14 cellular contexts compared by ENCODE assay signal in genomic region chr22:41668971-41669911, GRCh38. TPM values are rescaled to one million over a fixed set of nuclear protein-coding genes. Genes with fewer than 3 reads are reported as not detected.
DNase-seq lines count a peak whose midpoint lies in the region; ATAC-seq and TF ChIP-seq lines count a peak whose summit lies in the region.
"Had no signal": no experiment of that assay in that cellular context is flagged by ENCODE, and none has a peak within 500 bp of the region (broad histone marks: within the 10 kb centered on the region; RNA-seq: fewer than 3 reads in every experiment).

No MANE protein-coding gene starts in this region.

- H3K9ac ChIP-seq in HUES48 (ENCODE audit: low read depth, low read length): no peak overlapping the region

- TF ChIP-seq CTCF in choroid plexus epithelial cell (conservative IDR thresholded peaks at IDR 0.05; ENCODE audit: low read depth, low read length) (no peak), GM13976 (IDR thresholded peaks at IDR 0.05; ENCODE audit: borderline replicate concordance, control extremely low read depth, extremely low read depth, insufficient read depth, missing control alignments) (no peak)

- CTCF ChIA-PET in CD4-positive, alpha-beta memory T cell (lab: Charles Lee; ENCODE audit: partially characterized antibody): interaction anchor here (0.7 to 5.8 kb wide), 2 partner anchors 8 to 28 kb away, joined by 3 to 59 read pairs; partner anchors contain the start of gene MEI1

- H3K4me1 Mint-ChIP-seq in CD4-positive, alpha-beta memory T cell: peaks cover 9 to 17% (median 13%) of the 10 kb centered on the region in 4 donors
- H3K4me1 Mint-ChIP-seq in naive B cell: peaks cover 3 to 20% (median 7%) of the 10 kb centered on the region in 3 donors

- H3K36me3 Mint-ChIP-seq in CD4-positive, alpha-beta memory T cell: peaks cover 6 to 35% of the 10 kb centered on the region in 2 donors
- peaks cover 0 to 3% of the 10 kb centered on the region in 2 donors for H3K36me3 Mint-ChIP-seq in naive B cell

- H3K9me3 Mint-ChIP-seq in CD4-positive, alpha-beta memory T cell: no peaks in the 10 kb centered on the region
- H3K9me3 Mint-ChIP-seq in naive B cell: no peaks in the 10 kb centered on the region
- H3K9me3 Mint-ChIP-seq: natural killer cell treated with Interleukin-12 subunit alpha and Interleukin-12 subunit beta and Interleukin-15 and Interleukin-18, amount 100 ng/mL, for 72 hours had no signal

- H3K27ac Mint-ChIP-seq in CD4-positive, alpha-beta memory T cell: peak overlapping the region in 5 of 7 donors; percentile 5 to 84 (median 69)
- peak overlapping the region in 4 of 6 donors; percentile 26 to 78 (median 50) for H3K27ac Mint-ChIP-seq in naive B cell
- H3K27ac Mint-ChIP-seq: natural killer cell treated with Interleukin-12 subunit alpha and Interleukin-12 subunit beta and Interleukin-15 and Interleukin-18, amount 100 ng/mL, for 72 hours had no signal

- no peaks in the 10 kb centered on the region for H3K9me3 ChIP-seq in CD4-positive, alpha-beta memory T cell (ENCODE audit: control insufficient read depth in 1 of 2, low read length in 2 of 2)
- H3K9me3 ChIP-seq in HUES48 (ENCODE audit: control insufficient read depth, insufficient read depth, low read length): no peaks in the 10 kb centered on the region
- H3K9me3 ChIP-seq: esophagus squamous epithelium, uterus had no signal

- DNase-seq in CD4-positive, alpha-beta memory T cell: no peak
- DNase-seq in choroid plexus epithelial cell (ENCODE audit: low read depth) (peak; percentile 75), naive B cell (no peak), GM13976 (ENCODE audit: low spot score) (no peak), middle frontal gyrus (ENCODE audit: extremely low spot score, low spot score) (no peak), HUDEP-2 (lab: John Stamatoyannopoulos, UW; ENCODE audit: unreplicated experiment in 76 of 76) (no peak)
- DNase-seq: esophagus squamous epithelium, NCI-H2171, T-helper 9 cell, uterus had no signal

- H3K4me3 Mint-ChIP-seq in CD4-positive, alpha-beta memory T cell: peak overlapping the region in 3 of 8 donors; percentile 15 to 57 (median 23)
- H3K4me3 Mint-ChIP-seq in naive B cell: peak overlapping the region in 2 of 8 donors; percentile 69 to 72
- H3K4me3 Mint-ChIP-seq: natural killer cell treated with Interleukin-12 subunit alpha and Interleukin-12 subunit beta and Interleukin-15 and Interleukin-18, amount 100 ng/mL, for 72 hours had no signal

- intact Hi-C loops in CD4-positive, alpha-beta memory T cell (cut with micrococcal nuclease): no loop called here

- in situ Hi-C loops in GM13976 (cut with MboI; ENCODE audit: low sequenced_read_pairs, unreplicated experiment): no loop called here

- no peaks in the 10 kb centered on the region for H3K27me3 ChIP-seq in CD4-positive, alpha-beta memory T cell (ENCODE audit: insufficient read depth, low read length)
- H3K27me3 ChIP-seq in HUES48 (ENCODE audit: control insufficient read depth, insufficient read depth, low read length): no peaks in the 10 kb centered on the region
- H3K27me3 ChIP-seq: esophagus squamous epithelium, uterus had no signal

- ATAC-seq in naive B cell (ENCODE audit: low read depth in 2 of 2): no peak
- no peak for ATAC-seq in GM19328 (IDR thresholded peaks at IDR 0.05; ENCODE audit: unreplicated experiment)
- ATAC-seq: natural killer cell treated with Interleukin-12 subunit alpha and Interleukin-12 subunit beta and Interleukin-15 and Interleukin-18, amount 100 ng/mL, for 72 hours had no signal

- peaks cover 17% of the 10 kb centered on the region for H3K36me3 ChIP-seq in CD4-positive, alpha-beta memory T cell (ENCODE audit: insufficient read depth, low read length)
- peaks cover 32% of the 10 kb centered on the region for H3K36me3 ChIP-seq in HUES48 (ENCODE audit: control insufficient read depth, insufficient read depth, low read length)
- H3K36me3 ChIP-seq: uterus had no signal

- no peaks in the 10 kb centered on the region for H3K27me3 Mint-ChIP-seq in CD4-positive, alpha-beta memory T cell
- H3K27me3 Mint-ChIP-seq in naive B cell: no peaks in the 10 kb centered on the region
- H3K27me3 Mint-ChIP-seq: natural killer cell treated with Interleukin-12 subunit alpha and Interleukin-12 subunit beta and Interleukin-15 and Interleukin-18, amount 100 ng/mL, for 72 hours had no signal

- no peak overlapping the region for H3K4me3 ChIP-seq in CD4-positive, alpha-beta memory T cell (ENCODE audit: low read length in 2 of 2)
- H3K4me3 ChIP-seq in HUES48 (ENCODE audit: low read depth, low read length) (no peak overlapping the region), choroid plexus epithelial cell (ENCODE audit: low read depth, low read length) (no peak overlapping the region)
- H3K4me3 ChIP-seq: esophagus squamous epithelium, uterus had no signal

- peaks cover 14% of the 10 kb centered on the region for H3K4me1 ChIP-seq in CD4-positive, alpha-beta memory T cell (ENCODE audit: insufficient read depth, low read length)
- peaks cover 11% of the 10 kb centered on the region; the same call in 1 of the 2 replicates for H3K4me1 ChIP-seq in HUES48 (ENCODE audit: control insufficient read depth, insufficient read depth, low read length)
- H3K4me1 ChIP-seq: uterus had no signal

- H3K27ac ChIP-seq in CD4-positive, alpha-beta memory T cell (ENCODE audit: low read depth, low read length): no peak overlapping the region
- peak overlapping the region; percentile 7 for H3K27ac ChIP-seq in HUES48 (ENCODE audit: low read depth, low read length)
- H3K27ac ChIP-seq: HL-60 had no signal

- POLR2A ChIA-PET in CD4-positive, alpha-beta memory T cell (lab: Charles Lee; ENCODE audit: partially characterized antibody): interaction anchor here (2.5 to 3.6 kb wide), 2 partner anchors 20 to 29 kb away, joined by 26 to 68 read pairs; partner anchors contain the start of genes MEI1 and SNU13

RNA-seq across cellular contexts. Expression of gene SNU13, which starts 19.4 kb away (rescaled TPM):
- 100 to 1,000 TPM; 123 to 129 TPM for total RNA-seq in CD4-positive, alpha-beta memory T cell
- polyA plus RNA-seq in CD4-positive, alpha-beta memory T cell: 100 to 1,000 TPM; 290 to 298 TPM
- 100 to 1,000 TPM; 264 to 311 (median 271) TPM for polyA plus RNA-seq in naive B cell (ENCODE audit: low read depth in 6 of 6)

RNA-seq across cellular contexts. Expression of gene MEI1, which starts 30.1 kb away (rescaled TPM):
- 10 to 100 TPM; 79.2 to 79.6 TPM for total RNA-seq in CD4-positive, alpha-beta memory T cell
- 100 to 1,000 TPM; 156 to 286 TPM for polyA plus RNA-seq in CD4-positive, alpha-beta memory T cell
- polyA plus RNA-seq in naive B cell (ENCODE audit: low read depth in 6 of 6): 100 to 1,000 TPM in 1 of 6 donors, 10 to 100 TPM in 5; 75.0 to 160 (median 83.4) TPM

RNA-seq across cellular contexts. Expression of gene XRCC6, which starts 48.1 kb away (rescaled TPM):
- 100 to 1,000 TPM; 174 to 181 TPM for total RNA-seq in CD4-positive, alpha-beta memory T cell
- polyA plus RNA-seq in CD4-positive, alpha-beta memory T cell: 100 to 1,000 TPM; 441 to 593 TPM
- polyA plus RNA-seq in naive B cell (ENCODE audit: low read depth in 6 of 6): 100 to 1,000 TPM; 407 to 580 (median 420) TPM

RNA-seq across cellular contexts. Expression of gene DESI1, which starts 48.4 kb away (rescaled TPM):
- total RNA-seq in CD4-positive, alpha-beta memory T cell: 10 to 100 TPM; 26.2 to 28.7 TPM
- polyA plus RNA-seq in CD4-positive, alpha-beta memory T cell: 10 to 100 TPM in 1 of 2 donors, 1 to 10 TPM in 1; 9.5 to 13.6 TPM
- 10 to 100 TPM in 2 of 6 donors, 1 to 10 TPM in 4; 5.1 to 11.1 (median 9.1) TPM for polyA plus RNA-seq in naive B cell (ENCODE audit: low read depth in 6 of 6)
